8 cellular contexts compared by ENCODE assay signal in the genomic region with DNA sequence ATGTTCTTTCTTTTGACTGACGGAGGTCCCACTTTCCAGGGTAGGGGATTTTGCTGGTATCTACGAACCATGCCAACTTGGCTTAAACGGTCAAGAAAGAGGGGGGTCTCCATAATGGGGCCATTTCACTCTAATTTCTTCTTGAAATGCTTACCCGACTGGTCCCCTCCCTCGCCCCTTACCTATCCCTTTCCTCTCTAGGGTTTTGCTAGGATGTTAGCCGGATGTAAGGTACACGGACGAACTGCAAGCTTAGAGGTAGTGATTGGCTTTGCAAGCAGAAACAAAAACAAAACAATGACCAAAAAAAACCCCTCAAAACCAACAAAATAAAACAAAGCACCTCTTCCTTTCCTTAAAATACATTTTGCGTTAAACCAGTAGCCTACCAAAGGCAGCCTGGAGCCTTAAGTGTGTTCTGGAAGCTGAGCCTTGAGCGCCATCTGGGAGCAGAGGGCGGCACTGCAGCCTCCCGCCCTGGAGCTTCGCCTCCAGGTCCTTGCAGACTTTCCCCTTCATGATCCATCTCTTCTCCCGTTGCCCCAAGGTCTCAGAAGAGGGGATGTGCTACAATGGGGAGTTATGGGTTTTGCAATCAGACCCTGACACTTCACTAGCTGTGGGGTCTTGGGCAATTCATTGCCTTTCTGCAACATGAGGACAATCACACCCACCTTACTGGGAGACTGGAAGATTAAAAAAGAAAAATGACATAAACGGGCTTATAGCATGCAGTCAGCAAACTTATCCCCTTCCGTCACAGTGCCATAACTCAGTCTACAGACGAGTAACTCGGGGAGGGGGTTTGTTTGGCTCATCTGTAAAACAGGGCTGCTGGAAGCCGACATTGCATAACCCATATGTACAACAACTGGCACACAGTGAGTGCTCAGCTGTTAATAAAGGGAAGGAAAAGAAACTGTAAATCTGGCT.
DNase-seq lines count a peak whose midpoint lies in the region; ATAC-seq and TF ChIP-seq lines count a peak whose summit lies in the region.
"Not testable (repeated sequence)": the region's sequence is repeated elsewhere in the genome, so short reads cannot be mapped to it uniquely, and the experiment has no call there.

No MANE protein-coding gene starts in this region.

- not testable (repeated sequence) for H3K36me3 Mint-ChIP-seq in HFFc6 (ENCODE audit: low read depth); natural killer cell treated with Interleukin-12 subunit alpha and Interleukin-12 subunit beta and Interleukin-15 and Interleukin-18, amount 100 ng/mL, for 72 hours

- H3K9me3 ChIP-seq in suprapubic skin = not testable (repeated sequence)

- TF ChIP-seq CTCF in HFFc6 (IDR thresholded peaks at IDR 0.05) = peak; percentile 81
- TF ChIP-seq CTCF in suprapubic skin (IDR thresholded peaks at IDR 0.05) = peak; percentile 59 to 79

- not testable (repeated sequence) for H3K27me3 Mint-ChIP-seq in HFFc6 (ENCODE audit: insufficient read depth)
- H3K27me3 Mint-ChIP-seq in natural killer cell treated with Interleukin-12 subunit alpha and Interleukin-12 subunit beta and Interleukin-15 and Interleukin-18, amount 100 ng/mL, for 72 hours = peaks cover 4 to 11% of the 10 kb centered on the region in 2 donors

- not testable (repeated sequence) for H3K27ac Mint-ChIP-seq in HFFc6; natural killer cell treated with Interleukin-12 subunit alpha and Interleukin-12 subunit beta and Interleukin-15 and Interleukin-18, amount 100 ng/mL, for 72 hours

- TF ChIP-seq POLR2A in suprapubic skin (IDR thresholded peaks at IDR 0.05) = not testable (repeated sequence)

- peak; percentile 85 to 87 for ATAC-seq in left cardiac atrium
- ATAC-seq in natural killer cell treated with Interleukin-12 subunit alpha and Interleukin-12 subunit beta and Interleukin-15 and Interleukin-18, amount 100 ng/mL, for 72 hours = peak; percentile 72 to 78

- H3K4me1 Mint-ChIP-seq in HFFc6 (ENCODE audit: low read depth); natural killer cell treated with Interleukin-12 subunit alpha and Interleukin-12 subunit beta and Interleukin-15 and Interleukin-18, amount 100 ng/mL, for 72 hours (ENCODE audit: low read depth in 2 of 2): not testable (repeated sequence)

- H3K4me3 Mint-ChIP-seq in HFFc6; natural killer cell treated with Interleukin-12 subunit alpha and Interleukin-12 subunit beta and Interleukin-15 and Interleukin-18, amount 100 ng/mL, for 72 hours: not testable (repeated sequence)

- H3K27me3 ChIP-seq in suprapubic skin = not testable (repeated sequence)

- intact Hi-C loops in left cardiac atrium (cut with DNase I) = not testable (repeated sequence)

- DNase-seq in DMS114 treated with DMSO at 0.1 percent for 48 hours (lab: John Stamatoyannopoulos, UW; ENCODE audit: unreplicated experiment) = peak; percentile 17
- DNase-seq in HFFc6; left cardiac atrium; natural killer cell treated with Interleukin-12 subunit alpha and Interleukin-12 subunit beta and Interleukin-15 and Interleukin-18, amount 100 ng/mL, for 72 hours (ENCODE audit: low spot score); suprapubic skin (ENCODE audit: low spot score in 2 of 2): not testable (repeated sequence)
- peak; percentile 14 for DNase-seq in NCI-H69 (lab: John Stamatoyannopoulos, UW)
- peak; percentile 1 to 4 for DNase-seq in activated CD4-positive, alpha-beta T cell treated with anti-CD3 and anti-CD28 coated beads, Interleukin-2, amount 50 U/mL, for 48 hours
- peak; percentile 20 for DNase-seq in cerebellar cortex (ENCODE audit: low spot score)

- not testable (repeated sequence) for H3K9me3 Mint-ChIP-seq in HFFc6; natural killer cell treated with Interleukin-12 subunit alpha and Interleukin-12 subunit beta and Interleukin-15 and Interleukin-18, amount 100 ng/mL, for 72 hours

- H3K36me3 ChIP-seq in suprapubic skin = not testable (repeated sequence)

- not testable (repeated sequence) for H3K4me1 ChIP-seq in suprapubic skin

- H3K27ac ChIP-seq in suprapubic skin = not testable (repeated sequence)

- H3K4me3 ChIP-seq in suprapubic skin = not testable (repeated sequence)

- WGBS in suprapubic skin = 26% methylated on average over 8 of the region's 19 CpGs

- TF ChIP-seq EP300 in suprapubic skin (IDR thresholded peaks at IDR 0.05) = not testable (repeated sequence)
